8 cellular contexts compared by ENCODE assay signal in genomic region chr6:52839124-52840055, GRCh38.
A peak's percentile ranks its signal among the peaks of the same experiment; 100 is the strongest.
DNase-seq lines count a peak whose midpoint lies in the region; ATAC-seq and TF ChIP-seq lines count a peak whose summit lies in the region.

No MANE protein-coding gene starts in this region.

- H3K36me3 ChIP-seq in Loucy (ENCODE audit: insufficient read depth, low read length) = no peaks in the 10 kb centered on the region

- H3K9me3 ChIP-seq in Loucy (ENCODE audit: insufficient read depth, low read depth, low read length) = no peaks in the 10 kb centered on the region

- no peaks in the 10 kb centered on the region for H3K4me1 ChIP-seq in Loucy (ENCODE audit: insufficient read depth, low read length, poor library complexity, severe bottlenecking)

- ATAC-seq in GM21529 (IDR thresholded peaks at IDR 0.05; ENCODE audit: unreplicated experiment) (peak; percentile 92), HG03457 (IDR thresholded peaks at IDR 0.05; ENCODE audit: unreplicated experiment) (no peak)

- DNase-seq in DMS53 treated with DMSO at 0.1 percent for 48 hours (lab: John Stamatoyannopoulos, UW; ENCODE audit: unreplicated experiment) = peak; percentile 51
- DNase-seq in T-helper 1 cell = peak in 4 of 5 donors; percentile 20 to 28 (median 23)
- peak; percentile 62 for DNase-seq in astrocyte of the hippocampus (ENCODE audit: low read depth, low spot score)
- peak; percentile 81 for DNase-seq in iPS-NIHi11 (ENCODE audit: low spot score)
- DNase-seq in stimulated activated CD4-positive, alpha-beta T cell treated with anti-CD3 and anti-CD28 coated beads, Interleukin-2, amount 100 ng/mL, for 24 hours = peak; percentile 56 to 61

- no peak overlapping the region for H2AFZ ChIP-seq in Loucy (ENCODE audit: low read length)

- H3K4me3 ChIP-seq in Loucy (ENCODE audit: low read length, poor library complexity, severe bottlenecking) = no peak overlapping the region

- no peaks in the 10 kb centered on the region for H3K27me3 ChIP-seq in Loucy (ENCODE audit: insufficient read depth, low read length, poor library complexity, severe bottlenecking)

- H3K9ac ChIP-seq in Loucy (ENCODE audit: low read depth, low read length, poor library complexity, severe bottlenecking) = no peak overlapping the region

- H3F3A ChIP-seq in Loucy (ENCODE audit: low read depth) = no peaks in the 10 kb centered on the region

- H3K79me2 ChIP-seq in Loucy (ENCODE audit: insufficient read depth, low read length) = no peaks in the 10 kb centered on the region

- H3K4me2 ChIP-seq in Loucy (ENCODE audit: low read depth, low read length, poor library complexity, severe bottlenecking) = no peak overlapping the region

- no peaks in the 10 kb centered on the region for H3K9me2 ChIP-seq in Loucy (replicated peaks; ENCODE audit: low read depth, low read length)

- TF ChIP-seq CTCF in Loucy (conservative IDR thresholded peaks at IDR 0.05; ENCODE audit: low read length) = peak; percentile 82

- no peaks in the 10 kb centered on the region for H4K20me1 ChIP-seq in Loucy (ENCODE audit: insufficient read depth, low read length, poor library complexity, severe bottlenecking)

Comparison
In these comparisons a context has a peak if more than half of its experiments do, and no peak if none do; other contexts are left out.
1. DNase-seq: peak in every context shown above with its lines; median percentile 81 in iPS-NIHi11; 62 in astrocyte of the hippocampus; 58 in stimulated activated CD4-positive, alpha-beta T cell treated with anti-CD3 and anti-CD28 coated beads, Interleukin-2, amount 100 ng/mL, for 24 hours; 51 in DMS53 treated with DMSO at 0.1 percent for 48 hours; 23 in T-helper 1 cell.